ENCODE assay signal across 1 cellular context in the genomic region with DNA sequence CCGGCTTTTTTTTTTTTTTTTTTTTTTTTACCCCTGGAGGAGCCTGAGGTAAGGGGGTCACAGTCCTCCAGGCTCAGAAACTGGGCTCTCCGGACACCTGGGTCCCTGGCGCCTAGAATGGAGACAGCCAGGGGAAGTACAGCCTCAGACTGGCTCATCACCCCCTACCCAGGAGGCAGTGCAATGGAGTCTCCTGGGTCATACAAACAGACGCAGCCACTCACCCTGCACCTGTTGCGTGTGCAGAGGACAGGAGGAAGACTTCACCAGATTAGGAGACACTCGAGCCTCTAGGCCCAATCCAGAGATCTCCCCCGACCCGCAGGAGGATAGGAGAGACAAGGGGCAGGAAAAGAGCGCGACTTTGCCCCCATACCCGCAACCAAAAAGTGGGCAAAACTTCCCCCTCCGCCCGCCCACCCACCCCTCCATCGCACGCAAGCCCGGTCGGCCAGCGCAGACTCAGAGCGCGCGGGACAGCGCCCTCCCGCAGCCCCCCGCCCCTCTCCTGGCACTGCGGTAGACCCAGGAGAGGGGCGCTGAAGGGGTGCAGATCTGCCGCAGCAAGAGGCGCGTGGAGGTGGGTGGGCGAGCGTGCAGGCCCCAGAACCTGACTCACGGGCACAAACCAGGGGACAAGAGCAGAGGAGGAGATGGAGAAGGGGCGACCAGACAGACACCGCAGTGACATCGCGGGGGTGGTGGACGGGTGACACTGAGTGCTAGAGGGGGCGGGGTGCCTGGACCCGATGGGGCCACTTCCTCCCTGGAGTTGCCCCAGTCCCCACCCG.
TF ChIP-seq lines count a peak whose summit lies in the region.

No MANE protein-coding gene starts in this region.

TF ChIP-seq in HepG2, 621 proteins besides CTCF, POLR2A, EP300 and RAD21:
- TF ChIP-seq, protein P1, sequence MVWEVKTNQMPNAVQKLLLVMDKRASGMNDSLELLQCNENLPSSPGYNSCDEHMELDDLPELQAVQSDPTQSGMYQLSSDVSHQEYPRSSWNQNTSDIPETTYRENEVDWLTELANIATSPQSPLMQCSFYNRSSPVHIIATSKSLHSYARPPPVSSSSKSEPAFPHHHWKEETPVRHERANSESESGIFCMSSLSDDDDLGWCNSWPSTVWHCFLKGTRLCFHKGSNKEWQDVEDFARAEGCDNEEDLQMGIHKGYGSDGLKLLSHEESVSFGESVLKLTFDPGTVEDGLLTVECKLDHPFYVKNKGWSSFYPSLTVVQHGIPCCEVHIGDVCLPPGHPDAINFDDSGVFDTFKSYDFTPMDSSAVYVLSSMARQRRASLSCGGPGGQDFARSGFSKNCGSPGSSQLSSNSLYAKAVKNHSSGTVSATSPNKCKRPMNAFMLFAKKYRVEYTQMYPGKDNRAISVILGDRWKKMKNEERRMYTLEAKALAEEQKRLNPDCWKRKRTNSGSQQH (CRISPR knock-in tag; IDR thresholded peaks at IDR 0.05; ENCODE audit: low read depth) = no peak
- TF ChIP-seq MTA1 (CRISPR knock-in tag; IDR thresholded peaks at IDR 0.05; ENCODE audit: borderline replicate concordance) (no peak), RARA (CRISPR knock-in tag; IDR thresholded peaks at IDR 0.05) (no peak), NBN (conservative IDR thresholded peaks at IDR 0.05) (no peak), ZNF776 (CRISPR knock-in tag; IDR thresholded peaks at IDR 0.05) (no peak)
- TF ChIP-seq, protein P2, sequence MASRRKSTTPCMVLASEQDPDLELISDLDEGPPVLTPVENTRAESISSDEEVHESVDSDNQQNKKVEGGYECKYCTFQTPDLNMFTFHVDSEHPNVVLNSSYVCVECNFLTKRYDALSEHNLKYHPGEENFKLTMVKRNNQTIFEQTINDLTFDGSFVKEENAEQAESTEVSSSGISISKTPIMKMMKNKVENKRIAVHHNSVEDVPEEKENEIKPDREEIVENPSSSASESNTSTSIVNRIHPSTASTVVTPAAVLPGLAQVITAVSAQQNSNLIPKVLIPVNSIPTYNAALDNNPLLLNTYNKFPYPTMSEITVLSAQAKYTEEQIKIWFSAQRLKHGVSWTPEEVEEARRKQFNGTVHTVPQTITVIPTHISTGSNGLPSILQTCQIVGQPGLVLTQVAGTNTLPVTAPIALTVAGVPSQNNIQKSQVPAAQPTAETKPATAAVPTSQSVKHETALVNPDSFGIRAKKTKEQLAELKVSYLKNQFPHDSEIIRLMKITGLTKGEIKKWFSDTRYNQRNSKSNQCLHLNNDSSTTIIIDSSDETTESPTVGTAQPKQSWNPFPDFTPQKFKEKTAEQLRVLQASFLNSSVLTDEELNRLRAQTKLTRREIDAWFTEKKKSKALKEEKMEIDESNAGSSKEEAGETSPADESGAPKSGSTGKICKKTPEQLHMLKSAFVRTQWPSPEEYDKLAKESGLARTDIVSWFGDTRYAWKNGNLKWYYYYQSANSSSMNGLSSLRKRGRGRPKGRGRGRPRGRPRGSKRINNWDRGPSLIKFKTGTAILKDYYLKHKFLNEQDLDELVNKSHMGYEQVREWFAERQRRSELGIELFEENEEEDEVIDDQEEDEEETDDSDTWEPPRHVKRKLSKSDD (CRISPR knock-in tag; IDR thresholded peaks at IDR 0.05; ENCODE audit: low read depth) = no peak
- TF ChIP-seq, protein P3, sequence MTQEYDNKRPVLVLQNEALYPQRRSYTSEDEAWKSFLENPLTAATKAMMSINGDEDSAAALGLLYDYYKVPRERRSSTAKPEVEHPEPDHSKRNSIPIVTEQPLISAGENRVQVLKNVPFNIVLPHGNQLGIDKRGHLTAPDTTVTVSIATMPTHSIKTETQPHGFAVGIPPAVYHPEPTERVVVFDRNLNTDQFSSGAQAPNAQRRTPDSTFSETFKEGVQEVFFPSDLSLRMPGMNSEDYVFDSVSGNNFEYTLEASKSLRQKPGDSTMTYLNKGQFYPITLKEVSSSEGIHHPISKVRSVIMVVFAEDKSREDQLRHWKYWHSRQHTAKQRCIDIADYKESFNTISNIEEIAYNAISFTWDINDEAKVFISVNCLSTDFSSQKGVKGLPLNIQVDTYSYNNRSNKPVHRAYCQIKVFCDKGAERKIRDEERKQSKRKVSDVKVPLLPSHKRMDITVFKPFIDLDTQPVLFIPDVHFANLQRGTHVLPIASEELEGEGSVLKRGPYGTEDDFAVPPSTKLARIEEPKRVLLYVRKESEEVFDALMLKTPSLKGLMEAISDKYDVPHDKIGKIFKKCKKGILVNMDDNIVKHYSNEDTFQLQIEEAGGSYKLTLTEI (CRISPR knock-in tag; conservative IDR thresholded peaks at IDR 0.05) = no peak
